19 cellular contexts compared by ENCODE assay signal in genomic region chr16:77840093-77840492, GRCh38. TPM values are rescaled to one million over a fixed set of nuclear protein-coding genes. Genes with fewer than 3 reads are reported as not detected.
DNase-seq lines count a peak whose midpoint lies in the region; ATAC-seq, FAIRE-seq and TF ChIP-seq lines count a peak whose summit lies in the region.
"Had no signal": no experiment of that assay in that cellular context is flagged by ENCODE, and none has a peak within 500 bp of the region (broad histone marks: within the 10 kb centered on the region; RNA-seq: fewer than 3 reads in every experiment).

No MANE protein-coding gene starts in this region.

- no peak overlapping the region for H2AK5ac ChIP-seq in mesendoderm (ENCODE audit: low read length)

- TF ChIP-seq EP300 in HepG2 (IDR thresholded peaks at IDR 0.05; ENCODE audit: low read depth in 2 of 2, low read length in 2 of 2) (no peak), HepG2 (CRISPR knock-in tag; IDR thresholded peaks at IDR 0.05; ENCODE audit: borderline replicate concordance) (no peak)

- no peaks in the 10 kb centered on the region for H3K9me3 Mint-ChIP-seq in activated CD8-positive, alpha-beta T cell treated with anti-CD3 and anti-CD28 coated beads, Interleukin-2, amount 10 ng/mL, durations not matched to agents 7 days and 5 days (ENCODE audit: insufficient read depth)
- H3K9me3 Mint-ChIP-seq: CD4-positive, alpha-beta T cell had no signal

- H3K4me3 ChIP-seq in liver (ENCODE audit: low read depth in 1 of 3, low read length in 3 of 3), result no peak overlapping the region
- H3K4me3 ChIP-seq in HepG2 (replicated peaks in 1 of 3; ENCODE audit: insufficient read depth in 1 of 3, low read depth in 2 of 3, low read length in 3 of 3), result no peak overlapping the region
- H3K4me3 ChIP-seq in left lung, result no peak overlapping the region
- H3K4me3 ChIP-seq in mesendoderm (ENCODE audit: low read length), result no peak overlapping the region
- H3K4me3 ChIP-seq: K562 had no signal

- H2BK120ac ChIP-seq in mesendoderm (ENCODE audit: low read depth, low read length), result no peak overlapping the region

- POLR2A ChIA-PET in HepG2 (lab: Yijun Ruan, JAX), result no interaction called here
- POLR2A ChIA-PET in activated CD8-positive, alpha-beta T cell treated with anti-CD3 and anti-CD28 coated beads, Interleukin-2, amount 10 ng/mL, durations not matched to agents 7 days and 5 days (lab: Charles Lee), result no interaction called here

- TF ChIP-seq RAD21 in liver (IDR thresholded peaks at IDR 0.05), result peak in 1 of 2 donors; percentile 18
- no peak for TF ChIP-seq RAD21 in HepG2 (CRISPR knock-in tag; IDR thresholded peaks at IDR 0.05)

- no peak overlapping the region for H3K27ac ChIP-seq in liver (ENCODE audit: low read depth in 1 of 2, low read length in 2 of 2)
- no peak overlapping the region for H3K27ac ChIP-seq in HepG2 (ENCODE audit: extremely low read length, insufficient read depth, low read length)
- peak overlapping the region; percentile 36 for H3K27ac ChIP-seq in VCaP
- H3K27ac ChIP-seq in left lung, result no peak overlapping the region
- H3K27ac ChIP-seq in mesendoderm (ENCODE audit: low read depth, low read length), result no peak overlapping the region

- intact Hi-C loops in HepG2 (cut with micrococcal nuclease; ENCODE audit: unreplicated experiment), result no loop called here
- intact Hi-C loops in left lung (cut with DNase I), result no loop called here

- CTCF ChIA-PET in HepG2 (lab: Yijun Ruan, JAX; ENCODE audit: low intra/inter-chr PET ratio, low total read pairs), result no interaction called here
- CTCF ChIA-PET in activated CD8-positive, alpha-beta T cell treated with anti-CD3 and anti-CD28 coated beads, Interleukin-2, amount 10 ng/mL, durations not matched to agents 7 days and 5 days (lab: Charles Lee), result no interaction called here

- H3K9me3 ChIP-seq in liver (ENCODE audit: control insufficient read depth in 4 of 4, low read length in 3 of 4), result no peaks in the 10 kb centered on the region
- no peaks in the 10 kb centered on the region for H3K9me3 ChIP-seq in HepG2 (ENCODE audit: low read length)
- H3K9me3 ChIP-seq in left lung, result no peaks in the 10 kb centered on the region
- H3K9me3 ChIP-seq: Caco-2 had no signal

- H3K36me3 Mint-ChIP-seq in activated CD8-positive, alpha-beta T cell treated with anti-CD3 and anti-CD28 coated beads, Interleukin-2, amount 10 ng/mL, durations not matched to agents 7 days and 5 days (ENCODE audit: low read depth), result no peaks in the 10 kb centered on the region

- no peak overlapping the region for H2AFZ ChIP-seq in HepG2 (ENCODE audit: low read length)

- H2BK5ac ChIP-seq in mesendoderm (ENCODE audit: low read length), result no peak overlapping the region

- no peak overlapping the region for H3K4me2 ChIP-seq in HepG2 (ENCODE audit: low read depth, low read length)
- no peak overlapping the region for H3K4me2 ChIP-seq in mesendoderm (ENCODE audit: low read length)

- no peaks in the 10 kb centered on the region for H3K27me3 Mint-ChIP-seq in activated CD8-positive, alpha-beta T cell treated with anti-CD3 and anti-CD28 coated beads, Interleukin-2, amount 10 ng/mL, durations not matched to agents 7 days and 5 days (ENCODE audit: low read depth)

- no peak overlapping the region for H2BK15ac ChIP-seq in mesendoderm (replicated peaks; ENCODE audit: low read depth)

- WGBS in liver, result 36% methylated on average over 5 of the region's 5 CpGs
- 10% methylated on average over 5 of the region's 5 CpGs for WGBS in HepG2 (ENCODE audit: low lambda C conversion rate)
- WGBS in mesendoderm (ENCODE audit: extremely low coverage, insufficient coverage, low lambda C conversion rate), result no CpG with 5 or more reads among the region's 5 CpGs

- no peaks in the 10 kb centered on the region for H3K4me1 Mint-ChIP-seq in activated CD8-positive, alpha-beta T cell treated with anti-CD3 and anti-CD28 coated beads, Interleukin-2, amount 10 ng/mL, durations not matched to agents 7 days and 5 days (ENCODE audit: low read depth)

- H3K56ac ChIP-seq in mesendoderm (ENCODE audit: low read length), result no peak overlapping the region

- no TSS peak for BruUV-seq in HepG2 (replicated peaks; lab: Mats Ljungman, UMichigan)

- TF ChIP-seq CTCF in liver (IDR thresholded peaks at IDR 0.05; ENCODE audit: low read depth, low read length, missing input control), result no peak
- no peak for TF ChIP-seq CTCF in HepG2 (CRISPR knock-in tag; IDR thresholded peaks at IDR 0.05)
- no peak for TF ChIP-seq CTCF in VCaP (conservative IDR thresholded peaks at IDR 0.05)
- TF ChIP-seq CTCF in left lung (IDR thresholded peaks at IDR 0.05), result no peak

- no peak overlapping the region for H3K27ac Mint-ChIP-seq in activated CD8-positive, alpha-beta T cell treated with anti-CD3 and anti-CD28 coated beads, Interleukin-2, amount 10 ng/mL, durations not matched to agents 7 days and 5 days
- H3K27ac Mint-ChIP-seq: CD4-positive, alpha-beta T cell had no signal

- no peak for ATAC-seq in HepG2
- ATAC-seq in left lung, result peak; percentile 56
- no peak for ATAC-seq in activated CD8-positive, alpha-beta T cell treated with anti-CD3 and anti-CD28 coated beads, Interleukin-2, amount 10 ng/mL, durations not matched to agents 7 days and 5 days
- ATAC-seq: K562, Panc1 had no signal

- DNase-seq in HepG2 (ENCODE audit: low spot score) (no peak), left lung (no peak), mesendoderm (no peak)
- no peak for DNase-seq in activated CD4-positive, alpha-beta T cell treated with anti-CD3 and anti-CD28 coated beads, Interleukin-2, amount 50 U/mL, for 48 hours
- no peak for DNase-seq in effector CD4-positive, alpha-beta T cell
- DNase-seq in activated CD8-positive, alpha-beta T cell treated with anti-CD3 and anti-CD28 coated beads, Interleukin-2, amount 10 ng/mL, durations not matched to agents 7 days and 5 days, result no peak
- DNase-seq: Caco-2; CD4-positive, alpha-beta T cell; NCI-H1436; NCI-H1930; NCI-H226; NCI-H524 treated with DMSO at 0.1 percent for 48 hours had no signal

- no peak overlapping the region for H4K5ac ChIP-seq in mesendoderm (ENCODE audit: low read length)

- no peak for TF ChIP-seq POLR2A in HepG2 (IDR thresholded peaks at IDR 0.05; ENCODE audit: insufficient read depth in 1 of 2, low read depth in 2 of 2, low read length in 2 of 2)

- H3K27me3 ChIP-seq in liver (ENCODE audit: control insufficient read depth in 4 of 4, insufficient read depth in 4 of 4, low read length in 3 of 4) (no peaks in the 10 kb centered on the region), HepG2 (ENCODE audit: control insufficient read depth in 1 of 2, insufficient read depth in 2 of 2, low read length in 2 of 2) (peaks cover 0 to 12% of the 10 kb centered on the region in 2 experiments; a peak in 1 of 5 replicates), left lung (peaks cover 0 to 6% of the 10 kb centered on the region in 2 donors), mesendoderm (ENCODE audit: insufficient read depth, low read length, poor library complexity) (no peaks in the 10 kb centered on the region)

- H3K4me3 Mint-ChIP-seq in activated CD8-positive, alpha-beta T cell treated with anti-CD3 and anti-CD28 coated beads, Interleukin-2, amount 10 ng/mL, durations not matched to agents 7 days and 5 days, result no peak overlapping the region
- H3K4me3 Mint-ChIP-seq: CD4-positive, alpha-beta T cell had no signal

- H3K36me3 ChIP-seq in liver (ENCODE audit: control insufficient read depth in 4 of 4, insufficient read depth in 3 of 4, low read depth in 1 of 4, low read length in 3 of 4) (no peaks in the 10 kb centered on the region), HepG2 (replicated peaks in 1 of 2; ENCODE audit: control insufficient read depth in 1 of 2, insufficient read depth in 2 of 2, low read length in 2 of 2) (no peaks in the 10 kb centered on the region), left lung (no peaks in the 10 kb centered on the region), mesendoderm (ENCODE audit: control insufficient read depth, insufficient read depth, low read length) (no peaks in the 10 kb centered on the region)

- in situ Hi-C loops in HepG2 (cut with HindIII; ENCODE audit: extremely low pct_ligation_motif_present, low pct_unique_long_range_greater_than_20kb), result no loop called here

- H3K4ac ChIP-seq in mesendoderm (ENCODE audit: low read depth, low read length), result no peak overlapping the region

- H3K18ac ChIP-seq in mesendoderm (ENCODE audit: low read length), result no peak overlapping the region

- H3K4me1 ChIP-seq in liver (ENCODE audit: control insufficient read depth in 4 of 4, insufficient read depth in 4 of 4, low read length in 3 of 4) (peaks cover 0 to 7% (median 0%) of the 10 kb centered on the region in 4 donors), HepG2 (ENCODE audit: insufficient read depth, low read length) (peaks cover 14% of the 10 kb centered on the region), left lung (no peaks in the 10 kb centered on the region), mesendoderm (ENCODE audit: control insufficient read depth, low read depth, low read length) (no peaks in the 10 kb centered on the region)
- H3K4me1 ChIP-seq: Caco-2 had no signal

- no peaks in the 10 kb centered on the region for H3K79me1 ChIP-seq in mesendoderm (ENCODE audit: low read length)

- no peaks in the 10 kb centered on the region for H4K20me1 ChIP-seq in HepG2 (ENCODE audit: insufficient read depth, low read length)

- no peak overlapping the region for H3K9ac ChIP-seq in liver (ENCODE audit: low read depth in 1 of 2, low read length in 2 of 2)
- no peak overlapping the region for H3K9ac ChIP-seq in HepG2 (ENCODE audit: insufficient read depth, low read depth, low read length)
- H3K9ac ChIP-seq in mesendoderm (ENCODE audit: low read length), result no peak overlapping the region

- FAIRE-seq in HepG2 (lab: Jason Lieb, UNC), result no peak
- FAIRE-seq: A204.1, G401.6, K562 had no signal

- no peak overlapping the region for H3K23ac ChIP-seq in mesendoderm (ENCODE audit: low read length)

- no peak overlapping the region for H4K8ac ChIP-seq in mesendoderm (ENCODE audit: low read depth, low read length)

- H3K79me2 ChIP-seq in HepG2 (ENCODE audit: insufficient read depth, low read length) (no peaks in the 10 kb centered on the region), mesendoderm (ENCODE audit: control insufficient read depth, insufficient read depth, low read length) (no peaks in the 10 kb centered on the region)

RNA-seq across cellular contexts. Expression of gene VAT1L, which starts 51.7 kb away (rescaled TPM):
- total RNA-seq in liver (under 1 TPM; 0.17 to 0.98 TPM), HepG2 (2016; rRNA removed; fragmentation: Illumina TruSeq; extraction: Trizol) (not detected in 2 replicates), left lung (under 1 TPM; 0.26 to 0.39 TPM)
- polyA plus RNA-seq in liver (under 1 TPM; 0.19 to 0.32 TPM), HepG2 (2011; rRNA removed) (not detected in 2 replicates)
- total RNA-seq in HepG2 (2016; cell fraction: cytosol; rRNA removed; fragmentation: Illumina TruSeq; extraction: Trizol; ENCODE audit: low read depth), result not detected in 2 replicates
- not detected in 2 replicates for total RNA-seq in HepG2 (2016; cell fraction: insoluble cytoplasmic fraction; rRNA removed; fragmentation: Illumina TruSeq; extraction: Trizol)
- not detected in 2 replicates for total RNA-seq in HepG2 (2016; cell fraction: membrane; rRNA removed; fragmentation: Illumina TruSeq; extraction: Trizol)
- total RNA-seq in HepG2 (2016; cell fraction: nucleus; rRNA removed; fragmentation: Illumina TruSeq; extraction: Trizol), result not detected in 2 replicates
- 0.01 TPM in 1 of 2 replicates, not detected in the other for polyA plus RNA-seq in HepG2 (2011; cell fraction: cytosol; rRNA removed)
- polyA plus RNA-seq in HepG2 (2011; cell fraction: nucleus; rRNA removed), result not detected in 2 replicates
- polyA plus RNA-seq in HepG2 (2012), result not detected in 2 replicates
- not detected in 2 replicates for polyA plus RNA-seq in HepG2 (2016; cell fraction: cytosol; fragmentation: Illumina TruSeq; extraction: Trizol; ENCODE audit: low read depth)
- not detected in 2 replicates for polyA plus RNA-seq in HepG2 (2016; cell fraction: insoluble cytoplasmic fraction; fragmentation: Illumina TruSeq; extraction: Trizol; ENCODE audit: low read depth)
- not detected in 2 replicates for polyA plus RNA-seq in HepG2 (2016; cell fraction: membrane; fragmentation: Illumina TruSeq; extraction: Trizol; ENCODE audit: low read depth)
- not detected in 2 replicates for polyA plus RNA-seq in HepG2 (2016; cell fraction: nucleus; fragmentation: Illumina TruSeq; extraction: Trizol; ENCODE audit: insufficient read depth, low read depth)
- not detected in 2 replicates for polyA minus RNA-seq in HepG2 (2011; rRNA and poly(A)+ RNA removed; ENCODE audit: low replicate concordance)
- polyA minus RNA-seq in HepG2 (2011; cell fraction: cytosol; rRNA and poly(A)+ RNA removed), result not detected in 2 replicates
- not detected in 2 replicates for polyA minus RNA-seq in HepG2 (2011; cell fraction: nucleus; rRNA and poly(A)+ RNA removed)
- 33.5 TPM for polyA plus RNA-seq in mesendoderm (2013, experiment 1 of 2)
- polyA plus RNA-seq in mesendoderm (2013, experiment 2 of 2), result 34.9 TPM
- total RNA-seq in activated CD8-positive, alpha-beta T cell treated with anti-CD3 and anti-CD28 coated beads, Interleukin-2, amount 10 ng/mL, durations not matched to agents 7 days and 5 days, result not detected
- total RNA-seq: Caco-2; CD4-positive, alpha-beta T cell; K562; SK-MEL-5 had no signal
